In the genomic region with DNA sequence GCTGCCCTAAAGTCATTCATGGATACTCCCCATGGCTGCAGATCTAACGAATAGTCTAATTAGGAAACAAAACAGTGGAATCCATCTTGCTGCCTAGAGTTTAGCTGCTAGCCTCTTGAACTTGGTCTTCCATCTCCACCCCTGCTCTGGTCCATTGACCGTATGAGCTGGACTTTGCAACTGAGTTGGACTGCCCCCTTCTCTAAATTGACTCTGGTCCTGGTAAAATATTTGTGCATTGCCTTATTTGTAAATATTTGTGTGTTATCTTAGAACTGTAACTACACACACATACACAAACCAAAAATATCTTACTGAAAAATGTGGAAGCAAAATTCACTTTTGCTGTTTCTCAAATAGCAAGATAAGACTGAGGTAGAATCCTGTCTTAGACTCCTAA, we compare ENCODE assay signal across 1 cellular context.
TF ChIP-seq lines count a peak whose summit lies in the region.

No MANE protein-coding gene starts in this region.

TF ChIP-seq in HepG2, 621 proteins besides CTCF, POLR2A, EP300 and RAD21 (continued from another document):
- TF ChIP-seq, protein P1, sequence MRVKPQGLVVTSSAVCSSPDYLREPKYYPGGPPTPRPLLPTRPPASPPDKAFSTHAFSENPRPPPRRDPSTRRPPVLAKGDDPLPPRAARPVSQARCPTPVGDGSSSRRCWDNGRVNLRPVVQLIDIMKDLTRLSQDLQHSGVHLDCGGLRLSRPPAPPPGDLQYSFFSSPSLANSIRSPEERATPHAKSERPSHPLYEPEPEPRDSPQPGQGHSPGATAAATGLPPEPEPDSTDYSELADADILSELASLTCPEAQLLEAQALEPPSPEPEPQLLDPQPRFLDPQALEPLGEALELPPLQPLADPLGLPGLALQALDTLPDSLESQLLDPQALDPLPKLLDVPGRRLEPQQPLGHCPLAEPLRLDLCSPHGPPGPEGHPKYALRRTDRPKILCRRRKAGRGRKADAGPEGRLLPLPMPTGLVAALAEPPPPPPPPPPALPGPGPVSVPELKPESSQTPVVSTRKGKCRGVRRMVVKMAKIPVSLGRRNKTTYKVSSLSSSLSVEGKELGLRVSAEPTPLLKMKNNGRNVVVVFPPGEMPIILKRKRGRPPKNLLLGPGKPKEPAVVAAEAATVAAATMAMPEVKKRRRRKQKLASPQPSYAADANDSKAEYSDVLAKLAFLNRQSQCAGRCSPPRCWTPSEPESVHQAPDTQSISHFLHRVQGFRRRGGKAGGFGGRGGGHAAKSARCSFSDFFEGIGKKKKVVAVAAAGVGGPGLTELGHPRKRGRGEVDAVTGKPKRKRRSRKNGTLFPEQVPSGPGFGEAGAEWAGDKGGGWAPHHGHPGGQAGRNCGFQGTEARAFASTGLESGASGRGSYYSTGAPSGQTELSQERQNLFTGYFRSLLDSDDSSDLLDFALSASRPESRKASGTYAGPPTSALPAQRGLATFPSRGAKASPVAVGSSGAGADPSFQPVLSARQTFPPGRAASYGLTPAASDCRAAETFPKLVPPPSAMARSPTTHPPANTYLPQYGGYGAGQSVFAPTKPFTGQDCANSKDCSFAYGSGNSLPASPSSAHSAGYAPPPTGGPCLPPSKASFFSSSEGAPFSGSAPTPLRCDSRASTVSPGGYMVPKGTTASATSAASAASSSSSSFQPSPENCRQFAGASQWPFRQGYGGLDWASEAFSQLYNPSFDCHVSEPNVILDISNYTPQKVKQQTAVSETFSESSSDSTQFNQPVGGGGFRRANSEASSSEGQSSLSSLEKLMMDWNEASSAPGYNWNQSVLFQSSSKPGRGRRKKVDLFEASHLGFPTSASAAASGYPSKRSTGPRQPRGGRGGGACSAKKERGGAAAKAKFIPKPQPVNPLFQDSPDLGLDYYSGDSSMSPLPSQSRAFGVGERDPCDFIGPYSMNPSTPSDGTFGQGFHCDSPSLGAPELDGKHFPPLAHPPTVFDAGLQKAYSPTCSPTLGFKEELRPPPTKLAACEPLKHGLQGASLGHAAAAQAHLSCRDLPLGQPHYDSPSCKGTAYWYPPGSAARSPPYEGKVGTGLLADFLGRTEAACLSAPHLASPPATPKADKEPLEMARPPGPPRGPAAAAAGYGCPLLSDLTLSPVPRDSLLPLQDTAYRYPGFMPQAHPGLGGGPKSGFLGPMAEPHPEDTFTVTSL (CRISPR knock-in tag; IDR thresholded peaks at IDR 0.05; ENCODE audit: borderline replicate concordance), result peak; percentile 94
- TF ChIP-seq MEF2D (CRISPR knock-in tag; IDR thresholded peaks at IDR 0.05), result peak; percentile 83
- TF ChIP-seq, protein P2, sequence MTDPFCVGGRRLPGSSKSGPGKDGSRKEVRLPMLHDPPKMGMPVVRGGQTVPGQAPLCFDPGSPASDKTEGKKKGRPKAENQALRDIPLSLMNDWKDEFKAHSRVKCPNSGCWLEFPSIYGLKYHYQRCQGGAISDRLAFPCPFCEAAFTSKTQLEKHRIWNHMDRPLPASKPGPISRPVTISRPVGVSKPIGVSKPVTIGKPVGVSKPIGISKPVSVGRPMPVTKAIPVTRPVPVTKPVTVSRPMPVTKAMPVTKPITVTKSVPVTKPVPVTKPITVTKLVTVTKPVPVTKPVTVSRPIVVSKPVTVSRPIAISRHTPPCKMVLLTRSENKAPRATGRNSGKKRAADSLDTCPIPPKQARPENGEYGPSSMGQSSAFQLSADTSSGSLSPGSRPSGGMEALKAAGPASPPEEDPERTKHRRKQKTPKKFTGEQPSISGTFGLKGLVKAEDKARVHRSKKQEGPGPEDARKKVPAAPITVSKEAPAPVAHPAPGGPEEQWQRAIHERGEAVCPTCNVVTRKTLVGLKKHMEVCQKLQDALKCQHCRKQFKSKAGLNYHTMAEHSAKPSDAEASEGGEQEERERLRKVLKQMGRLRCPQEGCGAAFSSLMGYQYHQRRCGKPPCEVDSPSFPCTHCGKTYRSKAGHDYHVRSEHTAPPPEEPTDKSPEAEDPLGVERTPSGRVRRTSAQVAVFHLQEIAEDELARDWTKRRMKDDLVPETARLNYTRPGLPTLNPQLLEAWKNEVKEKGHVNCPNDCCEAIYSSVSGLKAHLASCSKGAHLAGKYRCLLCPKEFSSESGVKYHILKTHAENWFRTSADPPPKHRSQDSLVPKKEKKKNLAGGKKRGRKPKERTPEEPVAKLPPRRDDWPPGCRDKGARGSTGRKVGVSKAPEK (CRISPR knock-in tag; IDR thresholded peaks at IDR 0.05; ENCODE audit: borderline replicate concordance), result 0 out of 2 replicates have a peak, but pooled peaks have one; percentile 25
